17 cellular contexts compared by ENCODE assay signal in genomic region chr14:99545574-99545973, GRCh38. TPM values are rescaled to one million over a fixed set of nuclear protein-coding genes. Genes with fewer than 3 reads are reported as not detected.
DNase-seq lines count a peak whose midpoint lies in the region; ATAC-seq and TF ChIP-seq lines count a peak whose summit lies in the region.
"Had no signal": no experiment of that assay in that cellular context is flagged by ENCODE, and none has a peak within 500 bp of the region (broad histone marks: within the 10 kb centered on the region; RNA-seq: fewer than 3 reads in every experiment).

No MANE protein-coding gene starts in this region.

- H3K4me1 ChIP-seq in BLaER1 (peaks cover 99% of the 10 kb centered on the region), HUES6 (ENCODE audit: control insufficient read depth, insufficient read depth, low read length) (peaks cover 48% of the 10 kb centered on the region), osteoblast (ENCODE audit: insufficient read depth, low read length) (no peaks in the 10 kb centered on the region)
- H3K4me1 ChIP-seq: Caco-2 had no signal

- H3K79me2 ChIP-seq in osteoblast (ENCODE audit: insufficient read depth, low read length), result no peaks in the 10 kb centered on the region

- H3K4me1 Mint-ChIP-seq in glutamatergic neuron (ENCODE audit: low read depth, unreplicated experiment), result peaks cover 41% of the 10 kb centered on the region

- H3K4me3 Mint-ChIP-seq in glutamatergic neuron (ENCODE audit: unreplicated experiment), result peak overlapping the region; percentile 48
- H3K4me3 Mint-ChIP-seq: CD4-positive, CD25-positive, alpha-beta regulatory T cell had no signal

- H2AFZ ChIP-seq in osteoblast (ENCODE audit: low read length), result no peak overlapping the region
- H2AFZ ChIP-seq: PC-9 had no signal

- peaks cover 8% of the 10 kb centered on the region for H3K9me3 Mint-ChIP-seq in glutamatergic neuron (ENCODE audit: unreplicated experiment)
- H3K9me3 Mint-ChIP-seq: CD4-positive, CD25-positive, alpha-beta regulatory T cell had no signal

- no peaks in the 10 kb centered on the region for H3K36me3 Mint-ChIP-seq in glutamatergic neuron (ENCODE audit: unreplicated experiment)
- H3K36me3 Mint-ChIP-seq: CD4-positive, CD25-positive, alpha-beta regulatory T cell had no signal

- no peak overlapping the region for H3K9ac ChIP-seq in BLaER1
- H3K9ac ChIP-seq in HUES6 (ENCODE audit: low read length), result no peak overlapping the region

- H4K20me1 ChIP-seq in BLaER1, result peaks cover 100% of the 10 kb centered on the region
- H4K20me1 ChIP-seq in osteoblast (ENCODE audit: insufficient read depth, low read length), result peaks cover 44% of the 10 kb centered on the region

- no peak overlapping the region for H3K27ac Mint-ChIP-seq in glutamatergic neuron (ENCODE audit: unreplicated experiment)
- H3K27ac Mint-ChIP-seq: CD4-positive, CD25-positive, alpha-beta regulatory T cell had no signal

- H3K27me3 ChIP-seq in BLaER1, result no peaks in the 10 kb centered on the region
- H3K27me3 ChIP-seq in HUES6 (ENCODE audit: control insufficient read depth, insufficient read depth, low read length), result no peaks in the 10 kb centered on the region; the same call in 1 of the 2 replicates
- peaks cover 3% of the 10 kb centered on the region for H3K27me3 ChIP-seq in osteoblast (ENCODE audit: insufficient read depth, low read length)

- no peak for TF ChIP-seq CTCF in glutamatergic neuron (IDR thresholded peaks at IDR 0.05; ENCODE audit: partially characterized antibody, unreplicated experiment)
- TF ChIP-seq CTCF in osteoblast (IDR thresholded peaks at IDR 0.05; ENCODE audit: extremely low read depth, low read depth, low read length), result no peak

- no peaks in the 10 kb centered on the region for H3K36me3 ChIP-seq in BLaER1
- no peaks in the 10 kb centered on the region for H3K36me3 ChIP-seq in HUES6 (ENCODE audit: control insufficient read depth, insufficient read depth, low read length)
- H3K36me3 ChIP-seq in osteoblast (ENCODE audit: insufficient read depth, low read length), result no peaks in the 10 kb centered on the region

- H3K4me2 ChIP-seq in BLaER1 (peak overlapping the region; percentile 73; the same call in 1 of the 2 replicates), osteoblast (ENCODE audit: insufficient read depth, low read length) (no peak overlapping the region)
- H3K4me2 ChIP-seq: PC-9 had no signal

- H3K27me3 Mint-ChIP-seq in glutamatergic neuron (ENCODE audit: unreplicated experiment), result peaks cover 16% of the 10 kb centered on the region
- H3K27me3 Mint-ChIP-seq: CD4-positive, CD25-positive, alpha-beta regulatory T cell had no signal

- intact Hi-C loops in posterior vena cava (cut with DNase I), result no loop called here

- H3K4me3 ChIP-seq in BLaER1 (no peak overlapping the region), HUES6 (ENCODE audit: low read depth, low read length) (no peak overlapping the region), osteoblast (ENCODE audit: insufficient read depth, low read length) (no peak overlapping the region)
- H3K4me3 ChIP-seq: PC-9 had no signal

- no peak for ATAC-seq in activated CD4-positive, CD25-positive, alpha-beta regulatory T cell treated with anti-CD3 and anti-CD28 coated beads, Interleukin-2, amount 50 U/mL, for 24 hours

- H3K27ac ChIP-seq in BLaER1 (no peak overlapping the region), HUES6 (ENCODE audit: low read depth, low read length) (0 out of 2 replicates have a peak overlapping the region, but pooled peaks have one; percentile 6), osteoblast (ENCODE audit: low read depth, low read length) (no peak overlapping the region)
- H3K27ac ChIP-seq: PC-9 had no signal

- DNase-seq in glutamatergic neuron (no peak), osteoblast (ENCODE audit: insufficient read length, low spot score, missing footprints) (peak; percentile 68), DMS53 (lab: John Stamatoyannopoulos, UW) (no peak), posterior vena cava (ENCODE audit: low spot score) (no peak)
- DNase-seq: ACHN; AML-193; Caco-2; CD4-positive, CD25-positive, alpha-beta regulatory T cell; DMS153; IMR-90; Kasumi-1; MM.1S; NCI-H1092 treated with DMSO at 0.1 percent for 48 hours; PC-9 had no signal

- no peaks in the 10 kb centered on the region for H3K9me3 ChIP-seq in BLaER1
- H3K9me3 ChIP-seq in HUES6 (ENCODE audit: control insufficient read depth, insufficient read depth, low read depth, low read length), result no peaks in the 10 kb centered on the region
- H3K9me3 ChIP-seq in osteoblast (ENCODE audit: low read depth, low read length), result no peaks in the 10 kb centered on the region
- H3K9me3 ChIP-seq: Caco-2 had no signal

RNA-seq across cellular contexts. Expression of gene CCDC85C, which starts 58.4 kb away (rescaled TPM):
- total RNA-seq in glutamatergic neuron (ENCODE audit: unreplicated experiment) (32.3 TPM), osteoblast (3.2 and 3.6 TPM in 2 replicates), posterior vena cava (10 to 100 TPM; 19.8 to 28.2 TPM)
